In genomic region chr5:18744441-18744840, GRCh38 we compare ENCODE assay signal across 13 cellular contexts.
DNase-seq lines count a peak whose midpoint lies in the region; ATAC-seq and TF ChIP-seq lines count a peak whose summit lies in the region.
"Had no signal": no experiment of that assay in that cellular context is flagged by ENCODE, and none has a peak within 500 bp of the region (broad histone marks: within the 10 kb centered on the region; RNA-seq: fewer than 3 reads in every experiment).

No MANE protein-coding gene starts in this region.

- H3K4me3 ChIP-seq in left ventricle myocardium inferior (peak overlapping the region; percentile 62), thymus (ENCODE audit: low read length) (peak overlapping the region; percentile 7), smooth muscle cell (no peak overlapping the region)
- peak overlapping the region; percentile 72 for H3K4me3 ChIP-seq in Jurkat, Clone E6-1 (ENCODE audit: low read length)
- H3K4me3 ChIP-seq: GM23248 had no signal

- DNase-seq in left ventricle myocardium inferior (no peak), Right ventricle myocardium superior (no peak), NCI-H774 (lab: John Stamatoyannopoulos, UW) (no peak), smooth muscle cell (lab: John Stamatoyannopoulos, UW; ENCODE audit: unreplicated experiment) (no peak)
- peak; percentile 6 for DNase-seq in Jurkat, Clone E6-1 (ENCODE audit: low read depth, low spot score)
- DNase-seq in activated T-helper 1 cell treated with anti-CD3 and anti-CD28 coated beads, Interleukin-12 subunit alpha, Interleukin-12 subunit beta, Interleukin-2, Interleukin-4 antibody, amounts not matched to agents 30 ng/mL and 10 ng/mL and 1 ng/mL, durations not matched to agents 14 hours and 24 hours and 36 hours (ENCODE audit: low spot score), result no peak
- DNase-seq: caudate nucleus, foreskin keratinocyte, GM23248, NCI-H1105, posterior cingulate gyrus had no signal

- ATAC-seq in Right ventricle myocardium superior (ENCODE audit: poor library complexity) (no peak), HG03571 (IDR thresholded peaks at IDR 0.05; ENCODE audit: unreplicated experiment) (no peak)
- ATAC-seq: foreskin keratinocyte had no signal

- peaks cover 68% of the 10 kb centered on the region for H3K4me1 Mint-ChIP-seq in activated T-helper 1 cell treated with anti-CD3 and anti-CD28 coated beads, Interleukin-12 subunit alpha, Interleukin-12 subunit beta, Interleukin-2, Interleukin-4 antibody, amounts not matched to agents 30 ng/mL and 10 ng/mL and 1 ng/mL, durations not matched to agents 14 hours and 24 hours and 36 hours (ENCODE audit: low read depth)

- peak overlapping the region; percentile 91 for H3K4me3 Mint-ChIP-seq in activated T-helper 1 cell treated with anti-CD3 and anti-CD28 coated beads, Interleukin-12 subunit alpha, Interleukin-12 subunit beta, Interleukin-2, Interleukin-4 antibody, amounts not matched to agents 30 ng/mL and 10 ng/mL and 1 ng/mL, durations not matched to agents 14 hours and 24 hours and 36 hours

- H3K36me3 ChIP-seq in left ventricle myocardium inferior (no peaks in the 10 kb centered on the region), thymus (ENCODE audit: control insufficient read depth, insufficient read depth) (no peaks in the 10 kb centered on the region), smooth muscle cell (ENCODE audit: low read depth) (no peaks in the 10 kb centered on the region)

- H3K4me1 ChIP-seq in left ventricle myocardium inferior, result no peaks in the 10 kb centered on the region
- H3K4me1 ChIP-seq in thymus (ENCODE audit: control insufficient read depth, insufficient read depth, low read length), result peaks cover 5% of the 10 kb centered on the region
- no peaks in the 10 kb centered on the region for H3K4me1 ChIP-seq in smooth muscle cell (ENCODE audit: low read depth)
- H3K4me1 ChIP-seq: foreskin keratinocyte had no signal

- H3K4me2 ChIP-seq in smooth muscle cell, result no peak overlapping the region

- peaks cover 11% of the 10 kb centered on the region for H3K9me3 ChIP-seq in left ventricle myocardium inferior (replicated peaks)
- H3K9me3 ChIP-seq in thymus (ENCODE audit: control insufficient read depth), result no peaks in the 10 kb centered on the region
- no peaks in the 10 kb centered on the region for H3K9me3 ChIP-seq in smooth muscle cell (replicated peaks; ENCODE audit: low read depth)

- H3K27ac Mint-ChIP-seq in activated T-helper 1 cell treated with anti-CD3 and anti-CD28 coated beads, Interleukin-12 subunit alpha, Interleukin-12 subunit beta, Interleukin-2, Interleukin-4 antibody, amounts not matched to agents 30 ng/mL and 10 ng/mL and 1 ng/mL, durations not matched to agents 14 hours and 24 hours and 36 hours, result peak overlapping the region; percentile 84

- H3K79me2 ChIP-seq in smooth muscle cell (ENCODE audit: low read depth), result no peaks in the 10 kb centered on the region

- H3K27me3 ChIP-seq in left ventricle myocardium inferior (ENCODE audit: low read depth), result no peaks in the 10 kb centered on the region
- no peaks in the 10 kb centered on the region for H3K27me3 ChIP-seq in thymus (ENCODE audit: control insufficient read depth, insufficient read depth)
- H3K27me3 ChIP-seq in smooth muscle cell (ENCODE audit: low read depth), result no peaks in the 10 kb centered on the region
- H3K27me3 ChIP-seq: foreskin keratinocyte had no signal

- 49% methylated on average over 3 of the region's 3 CpGs for WGBS in thymus
- 94% methylated on average over 3 of the region's 3 CpGs for WGBS in smooth muscle cell (ENCODE audit: low lambda C conversion rate)

- no peaks in the 10 kb centered on the region for H3K27me3 Mint-ChIP-seq in activated T-helper 1 cell treated with anti-CD3 and anti-CD28 coated beads, Interleukin-12 subunit alpha, Interleukin-12 subunit beta, Interleukin-2, Interleukin-4 antibody, amounts not matched to agents 30 ng/mL and 10 ng/mL and 1 ng/mL, durations not matched to agents 14 hours and 24 hours and 36 hours (ENCODE audit: insufficient read depth)

- peaks cover 15% of the 10 kb centered on the region for H3K36me3 Mint-ChIP-seq in activated T-helper 1 cell treated with anti-CD3 and anti-CD28 coated beads, Interleukin-12 subunit alpha, Interleukin-12 subunit beta, Interleukin-2, Interleukin-4 antibody, amounts not matched to agents 30 ng/mL and 10 ng/mL and 1 ng/mL, durations not matched to agents 14 hours and 24 hours and 36 hours (ENCODE audit: low read depth)

- H3K9ac ChIP-seq in smooth muscle cell (ENCODE audit: low read depth), result no peak overlapping the region
- H3K9ac ChIP-seq: GM23248 had no signal

- intact Hi-C loops in left ventricle myocardium inferior (cut with micrococcal nuclease), result no loop called here
- intact Hi-C loops in Right ventricle myocardium superior (cut with DNase I), result no loop called here
- intact Hi-C loops in activated T-helper 1 cell treated with anti-CD3 and anti-CD28 coated beads, Interleukin-12 subunit alpha, Interleukin-12 subunit beta, Interleukin-2, Interleukin-4 antibody, amounts not matched to agents 30 ng/mL and 10 ng/mL and 1 ng/mL, durations not matched to agents 14 hours and 24 hours and 36 hours (cut with micrococcal nuclease), result no loop called here

- no peaks in the 10 kb centered on the region for H3F3A ChIP-seq in smooth muscle cell (ENCODE audit: low read depth)

- H3K27ac ChIP-seq in left ventricle myocardium inferior (replicated peaks) (peak overlapping the region; percentile 80), thymus (ENCODE audit: low read depth) (no peak overlapping the region), smooth muscle cell (ENCODE audit: low read depth) (no peak overlapping the region)
- H3K27ac ChIP-seq: foreskin keratinocyte, GM23248 had no signal

- no peak for TF ChIP-seq CTCF in left ventricle myocardium inferior (IDR thresholded peaks at IDR 0.05; ENCODE audit: borderline replicate concordance)
- no peak for TF ChIP-seq CTCF in smooth muscle cell (IDR thresholded peaks at IDR 0.05; ENCODE audit: borderline replicate concordance, insufficient read depth, poor library complexity, severe bottlenecking)

- H4K20me1 ChIP-seq in smooth muscle cell (ENCODE audit: low read depth), result no peaks in the 10 kb centered on the region

- no peak overlapping the region for H2AFZ ChIP-seq in smooth muscle cell (ENCODE audit: low read depth)
- H2AFZ ChIP-seq: GM23248 had no signal

- H3K9me3 Mint-ChIP-seq in activated T-helper 1 cell treated with anti-CD3 and anti-CD28 coated beads, Interleukin-12 subunit alpha, Interleukin-12 subunit beta, Interleukin-2, Interleukin-4 antibody, amounts not matched to agents 30 ng/mL and 10 ng/mL and 1 ng/mL, durations not matched to agents 14 hours and 24 hours and 36 hours, result no peaks in the 10 kb centered on the region
